Comparison of ENCODE assay signal across 7 cellular contexts in the genomic region with DNA sequence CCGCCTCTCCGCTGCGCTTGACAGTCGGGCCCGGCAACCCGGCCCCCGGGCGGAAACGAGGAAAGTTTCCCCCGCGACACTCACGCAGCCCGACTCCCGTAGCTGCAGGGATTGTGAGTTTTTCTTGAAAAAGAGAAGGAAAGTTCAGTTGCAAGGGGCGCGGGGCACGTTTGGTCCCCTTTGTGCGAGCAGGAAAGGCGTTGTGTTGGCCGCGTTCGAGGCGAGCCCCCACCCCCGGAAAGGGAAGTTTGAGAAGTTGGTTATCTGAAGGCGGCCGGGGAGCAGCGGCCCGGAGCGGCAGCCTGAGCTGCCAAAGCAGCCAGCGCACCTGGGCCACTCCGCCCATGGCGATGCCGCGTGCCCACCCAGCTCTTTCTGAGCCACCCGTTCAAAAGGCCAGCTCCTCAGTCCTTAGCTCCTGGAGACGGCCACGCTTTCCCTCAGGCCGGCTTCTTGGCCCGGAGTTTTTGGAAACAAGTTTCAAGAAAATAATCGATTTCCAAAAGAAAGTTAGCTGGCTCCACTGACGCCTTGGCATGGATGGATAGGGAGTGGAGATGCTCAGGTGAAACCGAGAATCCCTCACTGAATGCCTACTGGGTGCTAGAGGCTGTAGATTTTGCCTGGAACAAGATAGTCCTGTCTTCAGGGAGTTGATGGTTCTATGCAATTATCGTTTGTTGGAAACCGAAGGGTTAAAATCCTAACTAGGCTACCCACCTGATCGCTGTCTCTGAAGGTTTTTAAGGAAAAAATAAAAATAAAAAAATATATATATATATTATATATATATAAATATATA. TPM values are rescaled to one million over a fixed set of nuclear protein-coding genes. Genes with fewer than 3 reads are reported as not detected.
A peak's percentile ranks its signal among the peaks of the same experiment; 100 is the strongest.
DNase-seq lines count a peak whose midpoint lies in the region; ATAC-seq and TF ChIP-seq lines count a peak whose summit lies in the region.

No MANE protein-coding gene starts in this region.

- H3K36me3 ChIP-seq in Panc1 (ENCODE audit: control insufficient read depth, insufficient read depth, low read length) (no peaks in the 10 kb centered on the region; the same call in 1 of the 2 replicates), parathyroid adenoma (ENCODE audit: control insufficient read depth, insufficient read depth, low read length) (no peaks in the 10 kb centered on the region), uterus (no peaks in the 10 kb centered on the region)

- H2AFZ ChIP-seq in parathyroid adenoma, result peak overlapping the region; percentile 91

- H3K4me2 ChIP-seq in parathyroid adenoma (ENCODE audit: low read length), result peak overlapping the region; percentile 76

- POLR2A ChIA-PET in Panc1 (lab: Charles Lee), result interaction anchor here (0.6 kb wide), 1 partner anchor 367 kb away, joined by 3 read pairs; no protein-coding TSS in a partner anchor

- no peaks in the 10 kb centered on the region for H3K79me2 ChIP-seq in parathyroid adenoma

- no peaks in the 10 kb centered on the region for H3K9me3 ChIP-seq in Panc1 (ENCODE audit: control insufficient read depth, insufficient read depth, low read depth, low read length)
- H3K9me3 ChIP-seq in parathyroid adenoma (ENCODE audit: control insufficient read depth, low read length), result no peaks in the 10 kb centered on the region
- no peaks in the 10 kb centered on the region for H3K9me3 ChIP-seq in uterus

- H3K27ac ChIP-seq in Panc1 (ENCODE audit: low read length) (peak overlapping the region; percentile 88), parathyroid adenoma (peak overlapping the region; percentile 75), uterus (peak overlapping the region; percentile 98 to 99)

- peak; percentile 28 to 36 for TF ChIP-seq POLR2A in uterus (IDR thresholded peaks at IDR 0.05)

- in situ Hi-C loops in Panc1 (cut with HindIII; ENCODE audit: low pct_unique_long_range_greater_than_20kb, low sequenced_read_pairs), result no loop called here

- CTCF ChIA-PET in Panc1 (lab: Charles Lee), result no interaction called here

- H3K27me3 ChIP-seq in Panc1 (ENCODE audit: control insufficient read depth, insufficient read depth, low read length) (no peaks in the 10 kb centered on the region), parathyroid adenoma (ENCODE audit: control insufficient read depth, insufficient read depth, low read length) (no peaks in the 10 kb centered on the region), uterus (no peaks in the 10 kb centered on the region)

- ATAC-seq in GM18868 (IDR thresholded peaks at IDR 0.05; ENCODE audit: unreplicated experiment) (peak; percentile 59), HG02970 (IDR thresholded peaks at IDR 0.05; ENCODE audit: low FRiP score, unreplicated experiment) (peak; percentile 29), Panc1 (peak; percentile 37)

- H3K4me3 ChIP-seq in Panc1 (ENCODE audit: low read depth in 2 of 2, low read length in 2 of 2) (peak overlapping the region; percentile 78 to 96), parathyroid adenoma (ENCODE audit: low read depth, low read length) (peak overlapping the region; percentile 81), uterus (peak overlapping the region; percentile 79 to 95)

- no peak for TF ChIP-seq CTCF in Panc1 (IDR thresholded peaks at IDR 0.05)
- no peak for TF ChIP-seq CTCF in parathyroid adenoma (IDR thresholded peaks at IDR 0.05)
- TF ChIP-seq CTCF in uterus (IDR thresholded peaks at IDR 0.05), result no peak

- no peak overlapping the region for H3K9ac ChIP-seq in parathyroid adenoma

- DNase-seq in Panc1 (ENCODE audit: low read depth, low spot score), result no peak
- peak; percentile 87 for DNase-seq in activated effector memory CD4-positive, alpha-beta T cell treated with anti-CD3 and anti-CD28 coated beads, Interleukin-2, amount 50 U/mL, for 16 hours
- peak; percentile 60 for DNase-seq in glomerular visceral epithelial cell (ENCODE audit: extremely low spot score)
- peak; percentile 71 to 76 for DNase-seq in uterus

- no TSS peak for BruUV-seq in Panc1 (replicated peaks; lab: Mats Ljungman, UMichigan)

- H3K4me1 ChIP-seq in Panc1 (ENCODE audit: control insufficient read depth, insufficient read depth, low read length) (peaks cover 39% of the 10 kb centered on the region), parathyroid adenoma (no peaks in the 10 kb centered on the region), uterus (no peaks in the 10 kb centered on the region)

- intact Hi-C loops in Panc1 (cut with micrococcal nuclease; ENCODE audit: unreplicated experiment), result loop anchor here (5.0 to 10.0 kb wide), 2 partner anchors 265 to 492 kb away; no protein-coding TSS in a partner anchor
- intact Hi-C loops in uterus (cut with DNase I; ENCODE audit: low total_unique reads), result no loop called here

RNA-seq across cellular contexts. Expression of a gene that starts 0.8 kb away (rescaled TPM):
- total RNA-seq in Panc1 (2021; ENCODE audit: unreplicated experiment), result 45.9 TPM
- 38.8 TPM for polyA plus RNA-seq in Panc1 (2012; ENCODE audit: insufficient read length)
- total RNA-seq in uterus, result 100 to 1,000 TPM in 3 of 4 donors, 10 to 100 TPM in 1; 95.3 to 255 (median 211) TPM
